15 cellular contexts compared by ENCODE assay signal in the genomic region with DNA sequence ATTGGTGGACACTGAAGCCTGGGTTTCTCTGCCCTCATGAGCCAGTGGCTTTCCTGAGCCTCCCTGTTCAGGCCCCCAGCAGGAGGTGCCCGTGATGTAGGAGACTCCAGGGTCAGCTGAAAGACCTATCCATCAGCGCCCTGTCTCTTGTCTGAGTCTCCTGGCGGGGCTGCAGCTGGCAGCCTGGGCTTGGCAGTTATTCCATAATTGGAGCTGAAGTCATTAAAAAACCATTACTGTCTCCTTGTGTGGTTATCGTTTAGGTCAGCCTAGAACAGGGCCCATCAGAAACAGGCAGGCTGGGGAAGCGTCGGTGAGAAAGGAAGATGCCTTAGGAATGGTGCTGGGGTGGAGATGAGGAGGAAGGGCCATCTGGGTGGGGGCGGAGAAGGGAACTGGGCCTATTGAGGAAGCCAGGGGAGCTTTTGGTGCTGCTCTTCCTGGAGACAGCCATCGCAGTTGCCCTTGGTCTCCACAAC.
DNase-seq lines count a peak whose midpoint lies in the region; ATAC-seq lines count a peak whose summit lies in the region.
"Had no signal": no experiment of that assay in that cellular context is flagged by ENCODE, and none has a peak within 500 bp of the region (broad histone marks: within the 10 kb centered on the region; RNA-seq: fewer than 3 reads in every experiment).

No MANE protein-coding gene starts in this region.

- DNase-seq in DMS153 (lab: John Stamatoyannopoulos, UW) = peak; percentile 21
- no peak for DNase-seq in DMS153 treated with DMSO at 0.1 percent for 48 hours (lab: John Stamatoyannopoulos, UW; ENCODE audit: unreplicated experiment)
- DNase-seq in NCI-H2227 (lab: John Stamatoyannopoulos, UW; ENCODE audit: unreplicated experiment) = peak; percentile 86
- peak; percentile 80 for DNase-seq in retina
- no peak for DNase-seq in cerebellar nuclear complex (lab: John Stamatoyannopoulos, UW)
- DNase-seq in T-helper 2 cell treated with Interferon-gamma antibody and Interleukin-4, amounts not matched to agents 5 μg/mL and 100 μg/mL, for 36 hours (ENCODE audit: low spot score) = no peak
- DNase-seq: kidney glomerular epithelial cell, NCI-H2029, RPMI8226, tibial artery had no signal

- H3K27ac Mint-ChIP-seq in T-helper 2 cell treated with Interferon-gamma antibody and Interleukin-4, amounts not matched to agents 5 μg/mL and 100 μg/mL, for 36 hours = no peak overlapping the region
- H3K27ac Mint-ChIP-seq: neural progenitor cell had no signal

- peaks cover 25% of the 10 kb centered on the region for H3K27me3 Mint-ChIP-seq in T-helper 2 cell treated with Interferon-gamma antibody and Interleukin-4, amounts not matched to agents 5 μg/mL and 100 μg/mL, for 36 hours (ENCODE audit: low read depth)

- H3K27ac ChIP-seq in cingulate gyrus (ENCODE audit: low read depth, low read length) = peak overlapping the region; percentile 60
- H3K27ac ChIP-seq: 22Rv1, neural progenitor cell, tibial artery had no signal

- H3K4me1 Mint-ChIP-seq in T-helper 2 cell treated with Interferon-gamma antibody and Interleukin-4, amounts not matched to agents 5 μg/mL and 100 μg/mL, for 36 hours (ENCODE audit: low read depth) = no peaks in the 10 kb centered on the region

- no peaks in the 10 kb centered on the region for H3K36me3 Mint-ChIP-seq in T-helper 2 cell treated with Interferon-gamma antibody and Interleukin-4, amounts not matched to agents 5 μg/mL and 100 μg/mL, for 36 hours (ENCODE audit: low read depth)
- H3K36me3 Mint-ChIP-seq: activated naive CD4-positive, alpha-beta T cell treated with anti-CD3 and anti-CD28 coated beads, Interleukin-2, amount 50 U/mL, for 72 hours; neural progenitor cell had no signal

- H3K4me3 Mint-ChIP-seq in T-helper 2 cell treated with Interferon-gamma antibody and Interleukin-4, amounts not matched to agents 5 μg/mL and 100 μg/mL, for 36 hours = no peak overlapping the region
- H3K4me3 Mint-ChIP-seq: neural progenitor cell had no signal

- no peak for ATAC-seq in HG02885 (IDR thresholded peaks at IDR 0.05; ENCODE audit: poor library complexity, unreplicated experiment)
- ATAC-seq: activated naive CD4-positive, alpha-beta T cell treated with anti-CD3 and anti-CD28 coated beads, Interleukin-2, amount 50 U/mL, for 72 hours had no signal

- H3K9me3 Mint-ChIP-seq in T-helper 2 cell treated with Interferon-gamma antibody and Interleukin-4, amounts not matched to agents 5 μg/mL and 100 μg/mL, for 36 hours = no peaks in the 10 kb centered on the region
- H3K9me3 Mint-ChIP-seq: activated naive CD4-positive, alpha-beta T cell treated with anti-CD3 and anti-CD28 coated beads, Interleukin-2, amount 50 U/mL, for 72 hours; neural progenitor cell had no signal

Comparison
In these comparisons a context has a peak if more than half of its experiments do, and no peak if none do; other contexts are left out.
1. DNase-seq: peak in DMS153 (single experiment), NCI-H2227 (single experiment) and retina (single experiment); none in DMS153 treated with DMSO at 0.1 percent for 48 hours (single experiment), cerebellar nuclear complex (0 of 2) and T-helper 2 cell treated with Interferon-gamma antibody and Interleukin-4, amounts not matched to agents 5 μg/mL and 100 μg/mL, for 36 hours (single experiment).